ENCODE assay signal across 1 cellular context in the genomic region with DNA sequence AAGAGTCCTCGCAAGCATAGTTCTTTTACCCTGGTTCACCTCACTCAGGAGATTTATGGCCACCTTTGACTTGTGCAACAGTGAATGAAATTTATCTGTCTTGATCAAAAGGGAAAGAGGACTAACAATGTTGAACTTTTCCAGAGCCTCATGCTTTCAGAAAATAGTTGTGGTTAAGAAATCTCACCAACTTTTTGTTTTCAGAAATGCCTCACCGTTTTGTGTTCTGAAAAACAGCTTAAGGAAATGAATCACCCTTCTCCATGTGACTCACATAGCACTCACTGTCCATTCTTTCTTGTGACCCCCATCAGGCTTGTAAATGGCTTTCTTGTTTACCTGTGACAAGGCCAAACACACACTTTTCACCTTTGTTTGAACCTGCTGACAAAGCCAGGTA.
TF ChIP-seq lines count a peak whose summit lies in the region.

No MANE protein-coding gene starts in this region.

TF ChIP-seq in GM12878, 131 proteins besides CTCF, POLR2A, EP300 and RAD21 (continued from another document):
- no peak; the same call in 1 of the 2 replicates for TF ChIP-seq RAD51 (IDR thresholded peaks at IDR 0.05)
- no peak for TF ChIP-seq TARDBP (IDR thresholded peaks at IDR 0.05; ENCODE audit: borderline replicate concordance)
- TF ChIP-seq ZNF217 (IDR thresholded peaks at IDR 0.05) = no peak
- TF ChIP-seq RUNX3 (IDR thresholded peaks at IDR 0.05; ENCODE audit: low read length) = peak; percentile 90
- TF ChIP-seq ATF2 (IDR thresholded peaks at IDR 0.05; ENCODE audit: low read length) = peak; percentile 77
- no peak for TF ChIP-seq TBL1XR1 (IDR thresholded peaks at IDR 0.05; ENCODE audit: low read depth, low read length)
- TF ChIP-seq GABPA (IDR thresholded peaks at IDR 0.05; ENCODE audit: low read depth) = peak; percentile 39; the same call in 1 of the 2 replicates
- TF ChIP-seq ATF7 (IDR thresholded peaks at IDR 0.05; ENCODE audit: low read depth) = peak; percentile 39
- TF ChIP-seq ZNF687 (IDR thresholded peaks at IDR 0.05) = peak; percentile 33; the same call in 1 of the 2 replicates
- TF ChIP-seq, protein P1, sequence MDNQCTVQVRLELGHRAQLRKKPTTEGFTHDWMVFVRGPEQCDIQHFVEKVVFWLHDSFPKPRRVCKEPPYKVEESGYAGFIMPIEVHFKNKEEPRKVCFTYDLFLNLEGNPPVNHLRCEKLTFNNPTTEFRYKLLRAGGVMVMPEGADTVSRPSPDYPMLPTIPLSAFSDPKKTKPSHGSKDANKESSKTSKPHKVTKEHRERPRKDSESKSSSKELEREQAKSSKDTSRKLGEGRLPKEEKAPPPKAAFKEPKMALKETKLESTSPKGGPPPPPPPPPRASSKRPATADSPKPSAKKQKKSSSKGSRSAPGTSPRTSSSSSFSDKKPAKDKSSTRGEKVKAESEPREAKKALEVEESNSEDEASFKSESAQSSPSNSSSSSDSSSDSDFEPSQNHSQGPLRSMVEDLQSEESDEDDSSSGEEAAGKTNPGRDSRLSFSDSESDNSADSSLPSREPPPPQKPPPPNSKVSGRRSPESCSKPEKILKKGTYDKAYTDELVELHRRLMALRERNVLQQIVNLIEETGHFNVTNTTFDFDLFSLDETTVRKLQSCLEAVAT (IDR thresholded peaks at IDR 0.05) = no peak
- 0 out of 4 replicates have a peak, but pooled peaks of 1 of the 2 experiments have one; percentile 40 for TF ChIP-seq ETV6 (conservative IDR thresholded peaks at IDR 0.05 in 1 of 2, IDR thresholded peaks at IDR 0.05 in 1 of 2; ENCODE audit: borderline replicate concordance in 1 of 2, low read depth in 1 of 2)
- no peak for TF ChIP-seq SREBF1 (IDR thresholded peaks at IDR 0.05; ENCODE audit: low read length)
- TF ChIP-seq CHD2 (IDR thresholded peaks at IDR 0.05; ENCODE audit: borderline replicate concordance, low read depth, low read length) = no peak
- TF ChIP-seq PAX5 (IDR thresholded peaks at IDR 0.05; ENCODE audit: borderline replicate concordance, low read depth, low read length) = 0 out of 2 replicates have a peak, but pooled peaks have one; percentile 19
- no peak for TF ChIP-seq ZNF622 (IDR thresholded peaks at IDR 0.05)
- TF ChIP-seq JUNB (IDR thresholded peaks at IDR 0.05) = peak; percentile 90
- TF ChIP-seq, protein P2, sequence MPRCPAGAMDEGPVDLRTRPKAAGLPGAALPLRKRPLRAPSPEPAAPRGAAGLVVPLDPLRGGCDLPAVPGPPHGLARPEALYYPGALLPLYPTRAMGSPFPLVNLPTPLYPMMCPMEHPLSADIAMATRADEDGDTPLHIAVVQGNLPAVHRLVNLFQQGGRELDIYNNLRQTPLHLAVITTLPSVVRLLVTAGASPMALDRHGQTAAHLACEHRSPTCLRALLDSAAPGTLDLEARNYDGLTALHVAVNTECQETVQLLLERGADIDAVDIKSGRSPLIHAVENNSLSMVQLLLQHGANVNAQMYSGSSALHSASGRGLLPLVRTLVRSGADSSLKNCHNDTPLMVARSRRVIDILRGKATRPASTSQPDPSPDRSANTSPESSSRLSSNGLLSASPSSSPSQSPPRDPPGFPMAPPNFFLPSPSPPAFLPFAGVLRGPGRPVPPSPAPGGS (IDR thresholded peaks at IDR 0.05; ENCODE audit: borderline replicate concordance, insufficient read depth, low read depth, low read length, poor library complexity, severe bottlenecking) = peak; percentile 11
- TF ChIP-seq, protein P3, sequence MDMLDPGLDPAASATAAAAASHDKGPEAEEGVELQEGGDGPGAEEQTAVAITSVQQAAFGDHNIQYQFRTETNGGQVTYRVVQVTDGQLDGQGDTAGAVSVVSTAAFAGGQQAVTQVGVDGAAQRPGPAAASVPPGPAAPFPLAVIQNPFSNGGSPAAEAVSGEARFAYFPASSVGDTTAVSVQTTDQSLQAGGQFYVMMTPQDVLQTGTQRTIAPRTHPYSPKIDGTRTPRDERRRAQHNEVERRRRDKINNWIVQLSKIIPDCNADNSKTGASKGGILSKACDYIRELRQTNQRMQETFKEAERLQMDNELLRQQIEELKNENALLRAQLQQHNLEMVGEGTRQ (IDR thresholded peaks at IDR 0.05; ENCODE audit: borderline replicate concordance, low read depth, low read length) = no peak; the same call in 1 of the 2 replicates
- no peak for TF ChIP-seq ATF3 (IDR thresholded peaks at IDR 0.05; ENCODE audit: borderline replicate concordance, extremely low read depth, low read depth, low read length)
